1 cellular context compared by ENCODE assay signal in the genomic region with DNA sequence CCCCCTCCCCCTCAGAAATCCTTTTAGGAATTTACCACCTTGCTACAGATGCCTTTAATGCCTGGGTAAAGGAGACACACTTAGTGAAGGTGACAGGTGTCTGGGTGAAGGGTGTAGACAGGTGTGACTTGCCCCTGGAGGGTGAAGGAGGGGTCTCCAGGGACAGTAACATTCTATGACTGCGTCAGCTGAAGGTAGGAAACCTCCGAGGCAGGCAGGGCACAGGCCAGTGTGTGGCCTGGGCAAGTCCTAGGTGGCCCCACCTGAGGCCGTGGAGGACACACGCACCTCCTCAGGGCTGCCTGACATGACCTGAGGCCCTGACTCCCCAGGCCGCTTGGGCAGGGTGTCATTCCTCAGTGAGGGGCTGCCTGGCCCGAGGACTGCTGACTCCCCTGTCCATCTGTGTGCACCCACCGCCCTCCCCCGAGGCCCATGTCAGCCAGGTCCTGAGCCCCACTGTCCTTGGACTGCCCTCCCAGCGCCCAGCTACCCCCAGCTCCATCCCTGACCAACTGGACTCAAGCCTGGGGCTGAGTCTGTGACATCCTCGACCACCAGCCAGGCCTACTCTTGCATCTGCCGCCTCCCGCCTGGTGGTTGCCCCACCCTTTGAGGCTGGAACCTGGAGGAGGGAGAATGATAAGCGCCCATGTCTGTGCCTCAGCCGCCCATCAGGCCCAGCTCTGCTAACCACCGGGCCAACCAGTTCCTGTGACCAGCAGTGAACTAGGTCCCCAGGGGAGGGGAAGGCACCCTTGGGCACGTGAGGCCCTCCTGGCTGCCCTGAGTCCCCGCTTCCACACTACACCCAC.
TF ChIP-seq lines count a peak whose summit lies in the region.

No MANE protein-coding gene starts in this region.

TF ChIP-seq in K562, 482 proteins besides CTCF, POLR2A, EP300 and RAD21 (continued from another document):
- TF ChIP-seq, protein P1, sequence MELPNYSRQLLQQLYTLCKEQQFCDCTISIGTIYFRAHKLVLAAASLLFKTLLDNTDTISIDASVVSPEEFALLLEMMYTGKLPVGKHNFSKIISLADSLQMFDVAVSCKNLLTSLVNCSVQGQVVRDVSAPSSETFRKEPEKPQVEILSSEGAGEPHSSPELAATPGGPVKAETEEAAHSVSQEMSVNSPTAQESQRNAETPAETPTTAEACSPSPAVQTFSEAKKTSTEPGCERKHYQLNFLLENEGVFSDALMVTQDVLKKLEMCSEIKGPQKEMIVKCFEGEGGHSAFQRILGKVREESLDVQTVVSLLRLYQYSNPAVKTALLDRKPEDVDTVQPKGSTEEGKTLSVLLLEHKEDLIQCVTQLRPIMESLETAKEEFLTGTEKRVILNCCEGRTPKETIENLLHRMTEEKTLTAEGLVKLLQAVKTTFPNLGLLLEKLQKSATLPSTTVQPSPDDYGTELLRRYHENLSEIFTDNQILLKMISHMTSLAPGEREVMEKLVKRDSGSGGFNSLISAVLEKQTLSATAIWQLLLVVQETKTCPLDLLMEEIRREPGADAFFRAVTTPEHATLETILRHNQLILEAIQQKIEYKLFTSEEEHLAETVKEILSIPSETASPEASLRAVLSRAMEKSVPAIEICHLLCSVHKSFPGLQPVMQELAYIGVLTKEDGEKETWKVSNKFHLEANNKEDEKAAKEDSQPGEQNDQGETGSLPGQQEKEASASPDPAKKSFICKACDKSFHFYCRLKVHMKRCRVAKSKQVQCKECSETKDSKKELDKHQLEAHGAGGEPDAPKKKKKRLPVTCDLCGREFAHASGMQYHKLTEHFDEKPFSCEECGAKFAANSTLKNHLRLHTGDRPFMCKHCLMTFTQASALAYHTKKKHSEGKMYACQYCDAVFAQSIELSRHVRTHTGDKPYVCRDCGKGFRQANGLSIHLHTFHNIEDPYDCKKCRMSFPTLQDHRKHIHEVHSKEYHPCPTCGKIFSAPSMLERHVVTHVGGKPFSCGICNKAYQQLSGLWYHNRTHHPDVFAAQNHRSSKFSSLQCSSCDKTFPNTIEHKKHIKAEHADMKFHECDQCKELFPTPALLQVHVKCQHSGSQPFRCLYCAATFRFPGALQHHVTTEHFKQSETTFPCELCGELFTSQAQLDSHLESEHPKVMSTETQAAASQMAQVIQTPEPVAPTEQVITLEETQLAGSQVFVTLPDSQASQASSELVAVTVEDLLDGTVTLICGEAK (IDR thresholded peaks at IDR 0.05): no peak
- TF ChIP-seq, protein P1 (CRISPR knock-in tag; IDR thresholded peaks at IDR 0.05): no peak
- TF ChIP-seq, protein P2, sequence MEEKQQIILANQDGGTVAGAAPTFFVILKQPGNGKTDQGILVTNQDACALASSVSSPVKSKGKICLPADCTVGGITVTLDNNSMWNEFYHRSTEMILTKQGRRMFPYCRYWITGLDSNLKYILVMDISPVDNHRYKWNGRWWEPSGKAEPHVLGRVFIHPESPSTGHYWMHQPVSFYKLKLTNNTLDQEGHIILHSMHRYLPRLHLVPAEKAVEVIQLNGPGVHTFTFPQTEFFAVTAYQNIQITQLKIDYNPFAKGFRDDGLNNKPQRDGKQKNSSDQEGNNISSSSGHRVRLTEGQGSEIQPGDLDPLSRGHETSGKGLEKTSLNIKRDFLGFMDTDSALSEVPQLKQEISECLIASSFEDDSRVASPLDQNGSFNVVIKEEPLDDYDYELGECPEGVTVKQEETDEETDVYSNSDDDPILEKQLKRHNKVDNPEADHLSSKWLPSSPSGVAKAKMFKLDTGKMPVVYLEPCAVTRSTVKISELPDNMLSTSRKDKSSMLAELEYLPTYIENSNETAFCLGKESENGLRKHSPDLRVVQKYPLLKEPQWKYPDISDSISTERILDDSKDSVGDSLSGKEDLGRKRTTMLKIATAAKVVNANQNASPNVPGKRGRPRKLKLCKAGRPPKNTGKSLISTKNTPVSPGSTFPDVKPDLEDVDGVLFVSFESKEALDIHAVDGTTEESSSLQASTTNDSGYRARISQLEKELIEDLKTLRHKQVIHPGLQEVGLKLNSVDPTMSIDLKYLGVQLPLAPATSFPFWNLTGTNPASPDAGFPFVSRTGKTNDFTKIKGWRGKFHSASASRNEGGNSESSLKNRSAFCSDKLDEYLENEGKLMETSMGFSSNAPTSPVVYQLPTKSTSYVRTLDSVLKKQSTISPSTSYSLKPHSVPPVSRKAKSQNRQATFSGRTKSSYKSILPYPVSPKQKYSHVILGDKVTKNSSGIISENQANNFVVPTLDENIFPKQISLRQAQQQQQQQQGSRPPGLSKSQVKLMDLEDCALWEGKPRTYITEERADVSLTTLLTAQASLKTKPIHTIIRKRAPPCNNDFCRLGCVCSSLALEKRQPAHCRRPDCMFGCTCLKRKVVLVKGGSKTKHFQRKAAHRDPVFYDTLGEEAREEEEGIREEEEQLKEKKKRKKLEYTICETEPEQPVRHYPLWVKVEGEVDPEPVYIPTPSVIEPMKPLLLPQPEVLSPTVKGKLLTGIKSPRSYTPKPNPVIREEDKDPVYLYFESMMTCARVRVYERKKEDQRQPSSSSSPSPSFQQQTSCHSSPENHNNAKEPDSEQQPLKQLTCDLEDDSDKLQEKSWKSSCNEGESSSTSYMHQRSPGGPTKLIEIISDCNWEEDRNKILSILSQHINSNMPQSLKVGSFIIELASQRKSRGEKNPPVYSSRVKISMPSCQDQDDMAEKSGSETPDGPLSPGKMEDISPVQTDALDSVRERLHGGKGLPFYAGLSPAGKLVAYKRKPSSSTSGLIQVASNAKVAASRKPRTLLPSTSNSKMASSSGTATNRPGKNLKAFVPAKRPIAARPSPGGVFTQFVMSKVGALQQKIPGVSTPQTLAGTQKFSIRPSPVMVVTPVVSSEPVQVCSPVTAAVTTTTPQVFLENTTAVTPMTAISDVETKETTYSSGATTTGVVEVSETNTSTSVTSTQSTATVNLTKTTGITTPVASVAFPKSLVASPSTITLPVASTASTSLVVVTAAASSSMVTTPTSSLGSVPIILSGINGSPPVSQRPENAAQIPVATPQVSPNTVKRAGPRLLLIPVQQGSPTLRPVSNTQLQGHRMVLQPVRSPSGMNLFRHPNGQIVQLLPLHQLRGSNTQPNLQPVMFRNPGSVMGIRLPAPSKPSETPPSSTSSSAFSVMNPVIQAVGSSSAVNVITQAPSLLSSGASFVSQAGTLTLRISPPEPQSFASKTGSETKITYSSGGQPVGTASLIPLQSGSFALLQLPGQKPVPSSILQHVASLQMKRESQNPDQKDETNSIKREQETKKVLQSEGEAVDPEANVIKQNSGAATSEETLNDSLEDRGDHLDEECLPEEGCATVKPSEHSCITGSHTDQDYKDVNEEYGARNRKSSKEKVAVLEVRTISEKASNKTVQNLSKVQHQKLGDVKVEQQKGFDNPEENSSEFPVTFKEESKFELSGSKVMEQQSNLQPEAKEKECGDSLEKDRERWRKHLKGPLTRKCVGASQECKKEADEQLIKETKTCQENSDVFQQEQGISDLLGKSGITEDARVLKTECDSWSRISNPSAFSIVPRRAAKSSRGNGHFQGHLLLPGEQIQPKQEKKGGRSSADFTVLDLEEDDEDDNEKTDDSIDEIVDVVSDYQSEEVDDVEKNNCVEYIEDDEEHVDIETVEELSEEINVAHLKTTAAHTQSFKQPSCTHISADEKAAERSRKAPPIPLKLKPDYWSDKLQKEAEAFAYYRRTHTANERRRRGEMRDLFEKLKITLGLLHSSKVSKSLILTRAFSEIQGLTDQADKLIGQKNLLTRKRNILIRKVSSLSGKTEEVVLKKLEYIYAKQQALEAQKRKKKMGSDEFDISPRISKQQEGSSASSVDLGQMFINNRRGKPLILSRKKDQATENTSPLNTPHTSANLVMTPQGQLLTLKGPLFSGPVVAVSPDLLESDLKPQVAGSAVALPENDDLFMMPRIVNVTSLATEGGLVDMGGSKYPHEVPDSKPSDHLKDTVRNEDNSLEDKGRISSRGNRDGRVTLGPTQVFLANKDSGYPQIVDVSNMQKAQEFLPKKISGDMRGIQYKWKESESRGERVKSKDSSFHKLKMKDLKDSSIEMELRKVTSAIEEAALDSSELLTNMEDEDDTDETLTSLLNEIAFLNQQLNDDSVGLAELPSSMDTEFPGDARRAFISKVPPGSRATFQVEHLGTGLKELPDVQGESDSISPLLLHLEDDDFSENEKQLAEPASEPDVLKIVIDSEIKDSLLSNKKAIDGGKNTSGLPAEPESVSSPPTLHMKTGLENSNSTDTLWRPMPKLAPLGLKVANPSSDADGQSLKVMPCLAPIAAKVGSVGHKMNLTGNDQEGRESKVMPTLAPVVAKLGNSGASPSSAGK (IDR thresholded peaks at IDR 0.05): 0 out of 2 replicates have a peak, but pooled peaks have one; percentile 31
- TF ChIP-seq ZBTB17 (CRISPR knock-in tag; IDR thresholded peaks at IDR 0.05): 0 out of 2 replicates have a peak, but pooled peaks have one; percentile 25
